27 cellular contexts compared by ENCODE assay signal in genomic region chr1:150479927-150480352, GRCh38. TPM values are rescaled to one million over a fixed set of nuclear protein-coding genes. Genes with fewer than 3 reads are reported as not detected.
"Had no signal": no experiment of that assay in that cellular context is flagged by ENCODE, and none has a peak within 500 bp of the region (broad histone marks: within the 10 kb centered on the region; RNA-seq: fewer than 3 reads in every experiment).

No MANE protein-coding gene starts in this region.

- H3K4me1 Mint-ChIP-seq: activated B cell treated with CpG ODN at 0.5 μM for 24 hours had no signal

- H3K27ac ChIP-seq: hepatocyte, lower lobe of right lung, skin epidermis, tibial artery had no signal

- H3K27me3 ChIP-seq: hepatocyte, tibial artery had no signal

- H3K36me3 ChIP-seq: lower lobe of right lung, tibial artery had no signal

- H3K27ac Mint-ChIP-seq: activated B cell treated with CpG ODN at 0.5 μM for 24 hours; activated CD4-positive, alpha-beta memory T cell treated with anti-CD3 and anti-CD28 coated beads, Interleukin-2, amount 10 ng/mL, durations not matched to agents 7 days and 5 days; activated T-helper 17 cell treated with anti-CD3 and anti-CD28 coated beads, Interleukin-2, amount 50 U/mL, for 72 hours; mesothelial cell of epicardium had no signal

- H3K4me3 ChIP-seq: hepatocyte, lower lobe of right lung, skin epidermis, tibial artery had no signal

- H3K9me3 Mint-ChIP-seq: activated B cell treated with CpG ODN at 0.5 μM for 24 hours; activated CD4-positive, alpha-beta memory T cell treated with anti-CD3 and anti-CD28 coated beads, Interleukin-2, amount 10 ng/mL, durations not matched to agents 7 days and 5 days; activated T-helper 17 cell treated with anti-CD3 and anti-CD28 coated beads, Interleukin-2, amount 50 U/mL, for 72 hours; mesothelial cell of epicardium; nephron; T-cell had no signal

- FAIRE-seq: bronchial epithelial cell, endometrium, islet of Langerhans, urothelium cell line had no signal

- H3K9me3 ChIP-seq: lower lobe of right lung, tibial artery had no signal

- H3K27me3 Mint-ChIP-seq: activated B cell treated with CpG ODN at 0.5 μM for 24 hours; activated T-helper 17 cell treated with anti-CD3 and anti-CD28 coated beads, Interleukin-2, amount 50 U/mL, for 72 hours; T-cell had no signal

- H3K4me3 Mint-ChIP-seq: activated B cell treated with CpG ODN at 0.5 μM for 24 hours; activated CD4-positive, alpha-beta memory T cell treated with anti-CD3 and anti-CD28 coated beads, Interleukin-2, amount 10 ng/mL, durations not matched to agents 7 days and 5 days; activated T-helper 17 cell treated with anti-CD3 and anti-CD28 coated beads, Interleukin-2, amount 50 U/mL, for 72 hours; mesothelial cell of epicardium; nephron; T-cell had no signal

- H3K36me3 Mint-ChIP-seq: mesothelial cell of epicardium, T-cell had no signal

- DNase-seq: activated B cell treated with CpG ODN at 0.5 μM for 24 hours; activated CD4-positive, alpha-beta memory T cell treated with anti-CD3 and anti-CD28 coated beads, Interleukin-2, amount 10 ng/mL, durations not matched to agents 7 days and 5 days; activated CD4-positive, alpha-beta T cell treated with anti-CD3 and anti-CD28 coated beads for 4 hours; activated naive CD4-positive, alpha-beta T cell treated with Interleukin-2 at 50 U/mL for 16 hours; activated T-cell treated with anti-CD3 and anti-CD28 coated beads, Interleukin-2, amount 50 U/mL, for 1 hour; cerebellar nuclear complex; cortex of kidney; left cardiac atrium; lower lobe of right lung; occipital lobe; posterior cingulate gyrus; retina; stimulated activated naive CD8-positive, alpha-beta T cell treated with anti-CD3 and anti-CD28 coated beads, Interleukin-15, Interleukin-2, amounts not matched to agents 100 U/mL and 50 U/mL, for 24 hours; substantia nigra; T-cell; tibial artery had no signal

- ATAC-seq: activated T-helper 17 cell treated with anti-CD3 and anti-CD28 coated beads, Interleukin-2, amount 50 U/mL, for 72 hours; esophagus mucosa; left cardiac atrium; lower lobe of right lung; stimulated activated naive CD8-positive, alpha-beta T cell treated with anti-CD3 and anti-CD28 coated beads, Interleukin-15, Interleukin-2, amounts not matched to agents 100 U/mL and 50 U/mL, for 24 hours; T-cell had no signal

RNA-seq across cellular contexts. Expression of gene FALEC, which starts 35.6 kb away (rescaled TPM):
- total RNA-seq: activated CD4-positive, alpha-beta memory T cell treated with anti-CD3 and anti-CD28 coated beads, Interleukin-2, amount 10 ng/mL, durations not matched to agents 7 days and 5 days; bronchial epithelial cell; glomerular endothelial cell; hepatocyte; left cardiac atrium; lower lobe of right lung had no signal
